In genomic region chr3:49786357-49787181, GRCh38 we compare ENCODE assay signal across 8 cellular contexts. TPM values are rescaled to one million over a fixed set of nuclear protein-coding genes. Genes with fewer than 3 reads are reported as not detected.
DNase-seq lines count a peak whose midpoint lies in the region; ATAC-seq, FAIRE-seq and TF ChIP-seq lines count a peak whose summit lies in the region.

IP6K1 (minus strand) TSS chr3:49786542; CDS start chr3:49748040, 38,502 bp downstream.

- TF ChIP-seq RAD21 in H1 (IDR thresholded peaks at IDR 0.05 in 1 of 2, conservative IDR thresholded peaks at IDR 0.05 in 1 of 2; ENCODE audit: low read depth in 2 of 2, low read length in 2 of 2) = no peak

- H4K8ac ChIP-seq in H1 (ENCODE audit: extremely low read depth, insufficient read depth, low read length) = peak within 1 kb of the TSS; percentile 95

- H3K79me2 ChIP-seq in H1 (ENCODE audit: control insufficient read depth in 1 of 2, insufficient read depth in 2 of 2, low read length in 2 of 2) = peaks cover 0 to 35% of the 10 kb centered on the region in 2 experiments; a peak in 2 of 4 replicates

- H2BK5ac ChIP-seq in H1 (ENCODE audit: low read depth, low read length) = peak within 1 kb of the TSS; percentile 67

- TF ChIP-seq CTCF in H1 (IDR thresholded peaks at IDR 0.05; ENCODE audit: control extremely low read depth in 1 of 3, insufficient read depth in 1 of 3, low read depth in 1 of 3, low read length in 3 of 3) = no peak

- H3K23me2 ChIP-seq in H1 (ENCODE audit: low read depth, low read length) = peaks cover 8% of the 10 kb centered on the region; the same call in 1 of the 2 replicates

- no peak for TF ChIP-seq EP300 in H1 (IDR thresholded peaks at IDR 0.05; ENCODE audit: borderline replicate concordance in 1 of 2, low read depth in 2 of 2, low read length in 2 of 2)

- no peaks in the 10 kb centered on the region for H3K36me3 Mint-ChIP-seq in memory B cell

- no peak within 1 kb of the TSS for H3K14ac ChIP-seq in H1 (ENCODE audit: insufficient read length)

- H2AFZ ChIP-seq in H1 (ENCODE audit: low read length) = peak within 1 kb of the TSS; percentile 64; the same call in 1 of the 2 replicates

- DNase-seq in COR-L47 (lab: John Stamatoyannopoulos, UW) (peak; percentile 95), HTR-8/SVneo (ENCODE audit: insufficient read length, low spot score) (peak; percentile 100), NOMO-1 treated with dmso at 0.1 percent for 144 hours (lab: John Stamatoyannopoulos, UW; ENCODE audit: unreplicated experiment) (peak; percentile 99), H1 (ENCODE audit: low read depth in 1 of 2, low spot score in 2 of 2) (peak; percentile 99), memory B cell (ENCODE audit: low spot score in 2 of 2) (peak; percentile 93 to 98)
- peak; percentile 90 to 99 (median 97) for DNase-seq in activated CD8-positive, alpha-beta memory T cell treated with anti-CD3 and anti-CD28 coated beads for 48 hours (ENCODE audit: low read depth in 2 of 3, low spot score in 2 of 3)
- DNase-seq in stimulated activated CD8-positive, alpha-beta memory T cell treated with anti-CD3 and anti-CD28 coated beads, Interleukin-12 subunit alpha, Interleukin-12 subunit beta, amount 100 ng/mL, for 24 hours (ENCODE audit: extremely low read depth) = peak; percentile 99

- H3K9ac ChIP-seq in H1 (replicated peaks in 1 of 4; ENCODE audit: extremely low read depth in 1 of 4, low read depth in 3 of 4, low read length in 3 of 4) = peak within 1 kb of the TSS; percentile 75 to 95 (median 84)

- no peak within 1 kb of the TSS; the same call in 1 of the 2 replicates for H2AK5ac ChIP-seq in H1 (ENCODE audit: low read depth, low read length)

- peak in 1 of 2 experiments; percentile 67; a peak in 2 of 3 replicates for TF ChIP-seq POLR2A in H1 (IDR thresholded peaks at IDR 0.05; ENCODE audit: control extremely low read depth in 1 of 2, low read depth in 2 of 2, low read length in 2 of 2)

- H2BK15ac ChIP-seq in H1 (ENCODE audit: low read length) = peak within 1 kb of the TSS; percentile 46; the same call in 1 of the 2 replicates

- peak within 1 kb of the TSS; percentile 75 to 95 (median 86) for H3K4me3 ChIP-seq in H1 (ENCODE audit: extremely low read depth in 1 of 4, insufficient read depth in 2 of 4, low read depth in 3 of 4, low read length in 4 of 4)

- ATAC-seq in GM21367 (IDR thresholded peaks at IDR 0.05; ENCODE audit: unreplicated experiment) (peak; percentile 96), memory B cell (ENCODE audit: low read depth) (peak; percentile 96)

- H2BK12ac ChIP-seq in H1 (ENCODE audit: low read depth, low read length) = peak within 1 kb of the TSS; percentile 35; the same call in 1 of the 2 replicates

- peak within 1 kb of the TSS; percentile 74 for H3K27ac ChIP-seq in H1 (ENCODE audit: low read depth, low read length)

- H2BK20ac ChIP-seq in H1 (ENCODE audit: low read length) = no peak within 1 kb of the TSS; the same call in 1 of the 2 replicates

- H3K4ac ChIP-seq in H1 (replicated peaks; ENCODE audit: insufficient read length, low read depth, low read length) = peak within 1 kb of the TSS; percentile 48

- peaks cover 0 to 3% of the 10 kb centered on the region in 2 experiments for H4K20me1 ChIP-seq in H1 (replicated peaks in 1 of 2; ENCODE audit: control insufficient read depth in 1 of 2, insufficient read depth in 2 of 2, low read length in 2 of 2)

- no peaks in the 10 kb centered on the region for H3K9me3 ChIP-seq in H1 (ENCODE audit: insufficient read depth in 2 of 2, low read depth in 1 of 2, low read length in 1 of 2)

- H3K79me1 ChIP-seq in H1 (ENCODE audit: low read depth, low read length) = peaks cover 8% of the 10 kb centered on the region; the same call in 1 of the 2 replicates

- peak within 1 kb of the TSS; percentile 97 for H3K27ac Mint-ChIP-seq in memory B cell

- FAIRE-seq in HTR-8/SVneo (lab: Jason Lieb, UNC) (peak; percentile 100), H1 (lab: Jason Lieb, UNC) (peak; percentile 93)

- H3K27me3 ChIP-seq in H1 (replicated peaks in 1 of 4; ENCODE audit: control insufficient read depth in 3 of 4, extremely low read depth in 1 of 4, insufficient read depth in 3 of 4, low read length in 3 of 4) = peaks cover 0 to 2% (median 0%) of the 10 kb centered on the region in 4 experiments; a peak in 2 of 7 replicates

- no peak within 1 kb of the TSS for H3K56ac ChIP-seq in H1 (replicated peaks; ENCODE audit: insufficient read length, low read depth, low read length)

- no peaks in the 10 kb centered on the region for H3K9me3 Mint-ChIP-seq in memory B cell

- peak within 1 kb of the TSS; percentile 42 for H4K5ac ChIP-seq in H1 (ENCODE audit: insufficient read length, low read depth, low read length)

- H3K4me1 ChIP-seq in H1 (replicated peaks in 1 of 4; ENCODE audit: control insufficient read depth in 3 of 4, insufficient read depth in 4 of 4, low read length in 3 of 4) = peaks cover 0 to 5% (median 2%) of the 10 kb centered on the region in 4 experiments; a peak in 2 of 7 replicates

- peak within 1 kb of the TSS; percentile 91 to 94 for H3K4me2 ChIP-seq in H1 (ENCODE audit: insufficient read depth in 1 of 2, low read depth in 2 of 2, low read length in 2 of 2)

- H2BK120ac ChIP-seq in H1 (replicated peaks; ENCODE audit: low read depth, low read length) = no peak within 1 kb of the TSS

- H4K91ac ChIP-seq in H1 (replicated peaks; ENCODE audit: insufficient read length, low read length) = peak within 1 kb of the TSS; percentile 6

- peaks cover 17% of the 10 kb centered on the region for H3K4me1 Mint-ChIP-seq in memory B cell

- CTCF ChIA-PET in H1 (lab: Charles Lee; ENCODE audit: partially characterized antibody) = interaction anchor here (0.6 to 3.6 kb wide), 6 partner anchors 9 to 123 kb away, joined by 3 to 20 read pairs (median 6); partner anchors contain the start of gene AMIGO3

- 11% methylated on average over 55 of the region's 55 CpGs; no CpG with 5 or more reads in 1 of the 2 experiments for WGBS in H1 (ENCODE audit: extremely low coverage in 1 of 2, insufficient coverage in 1 of 2, insufficient read length in 1 of 2, insufficient replicate concordance in 2 of 2, low coverage in 1 of 2, low lambda C conversion rate in 2 of 2, missing lambda C conversion rate in 1 of 2), 2 experiments

- POLR2A ChIA-PET in H1 (lab: Charles Lee; ENCODE audit: partially characterized antibody) = interaction anchor here (0.9 to 3.3 kb wide), 8 partner anchors 15 to 82 kb away, joined by 3 to 18 read pairs (median 4); partner anchors contain the start of genes AMIGO3 and GMPPB

- H3K23ac ChIP-seq in H1 (ENCODE audit: insufficient read length) = no peak within 1 kb of the TSS

- H3K27me3 Mint-ChIP-seq in memory B cell = peaks cover 1% of the 10 kb centered on the region

- H3K4me3 Mint-ChIP-seq in memory B cell = peak within 1 kb of the TSS; percentile 91

- H3K36me3 ChIP-seq in H1 (ENCODE audit: control insufficient read depth in 2 of 4, insufficient read depth in 4 of 4, low read length in 3 of 4) = peaks cover 0 to 5% (median 2%) of the 10 kb centered on the region in 4 experiments; a peak in 5 of 8 replicates

- no peak within 1 kb of the TSS for H3K18ac ChIP-seq in H1 (ENCODE audit: extremely low read depth, low read length)

TF ChIP-seq in H1, 55 proteins besides CTCF, POLR2A, EP300 and RAD21 (continues in another document):
- TF ChIP-seq KDM1A (IDR thresholded peaks at IDR 0.05; ENCODE audit: borderline replicate concordance, low read length) (peak; percentile 77; the same call in 1 of the 2 replicates), TBP (IDR thresholded peaks at IDR 0.05; ENCODE audit: low read depth, low read length) (peak; percentile 66; the same call in 1 of the 2 replicates), SP1 (IDR thresholded peaks at IDR 0.05; ENCODE audit: low read depth, low read length) (peak; percentile 99), CHD2 (IDR thresholded peaks at IDR 0.05; ENCODE audit: low read length) (peak; percentile 90), EZH2 (IDR thresholded peaks at IDR 0.05; ENCODE audit: low read depth, low read length, severe bottlenecking) (no peak), JUND (IDR thresholded peaks at IDR 0.05; ENCODE audit: low read length) (no peak), POU5F1 (IDR thresholded peaks at IDR 0.05; ENCODE audit: low read depth, low read length) (no peak), TCF12 (IDR thresholded peaks at IDR 0.05; ENCODE audit: low read depth, low read length) (no peak), ATF2 (IDR thresholded peaks at IDR 0.05; ENCODE audit: low read length) (no peak), NANOG (IDR thresholded peaks at IDR 0.05; ENCODE audit: insufficient read depth, low read depth, low read length, poor library complexity, severe bottlenecking) (no peak), SIX5 (IDR thresholded peaks at IDR 0.05; ENCODE audit: low read depth, low read length) (no peak), POLR2AphosphoS5 (IDR thresholded peaks at IDR 0.05; ENCODE audit: low read depth, low read length) (peak; percentile 80; the same call in 1 of the 2 replicates), BRCA1 (IDR thresholded peaks at IDR 0.05; ENCODE audit: low read depth, low read length) (no peak), JUN (IDR thresholded peaks at IDR 0.05; ENCODE audit: low read depth, low read length) (no peak), TAF1 (IDR thresholded peaks at IDR 0.05; ENCODE audit: low read depth, low read length) (peak; percentile 69), SAP30 (IDR thresholded peaks at IDR 0.05; ENCODE audit: insufficient read depth, insufficient replicate concordance, low read length) (no peak), MAFK (IDR thresholded peaks at IDR 0.05; ENCODE audit: low read depth, low read length) (no peak)

RNA-seq across cellular contexts. Expression of gene IP6K1, which starts in this region (rescaled TPM):
- 35.2 and 36.3 TPM in 2 replicates for total RNA-seq in H1 (2021; fragmentation: NEBNext Ultra II Directional; extraction: Animal tissue kit (Norgen Biotek cat#: 25700))
- polyA plus RNA-seq in H1 (2011; rRNA removed) = 31.5 and 43.9 TPM in 2 replicates
- 35.7 TPM for polyA plus RNA-seq in H1 (2011; cell fraction: cytosol; rRNA removed)
- 57.3 TPM for polyA plus RNA-seq in H1 (2011; cell fraction: nucleus; rRNA removed)
- polyA plus RNA-seq in H1 (2012, experiment 1 of 2) = 24.6 to 29.9 TPM (median 26.4 TPM) in 4 replicates
- polyA plus RNA-seq in H1 (2012, experiment 2 of 2) = 31.3 TPM
- polyA plus RNA-seq in H1 (2013, experiment 1 of 2) = 15.2 TPM
- 15.8 TPM for polyA plus RNA-seq in H1 (2013, experiment 2 of 2)
- polyA minus RNA-seq in H1 (2011; rRNA and poly(A)+ RNA removed) = 93.9 and 111 TPM in 2 replicates
- 35.8 TPM for polyA minus RNA-seq in H1 (2011; cell fraction: cytosol; rRNA and poly(A)+ RNA removed)
- 20.8 TPM for polyA minus RNA-seq in H1 (2011; cell fraction: nucleus; rRNA and poly(A)+ RNA removed)

Comparison
In these comparisons a context has a peak if more than half of its experiments do, and no peak if none do; other contexts are left out.
1. Peak in every context shown above with its lines: DNase-seq, ATAC-seq, H3K4me3 ChIP-seq and H3K27ac ChIP-seq.